Comparison of ENCODE assay signal across 23 cellular contexts in genomic region chr11:126528075-126528474, GRCh38.
DNase-seq lines count a peak whose midpoint lies in the region; ATAC-seq, FAIRE-seq and TF ChIP-seq lines count a peak whose summit lies in the region.
"Had no signal": no experiment of that assay in that cellular context is flagged by ENCODE, and none has a peak within 500 bp of the region (broad histone marks: within the 10 kb centered on the region; RNA-seq: fewer than 3 reads in every experiment).

No MANE protein-coding gene starts in this region.

- H4K8ac ChIP-seq in neuronal stem cell (ENCODE audit: low read depth, low read length) = no peak overlapping the region

- H3K79me2 ChIP-seq in HepG2 (ENCODE audit: insufficient read depth, low read length) = no peaks in the 10 kb centered on the region

- no peak overlapping the region for H3K4me3 ChIP-seq in HepG2 (replicated peaks in 1 of 3; ENCODE audit: insufficient read depth in 1 of 3, low read depth in 2 of 3, low read length in 3 of 3)
- H3K4me3 ChIP-seq in right lobe of liver = no peak overlapping the region
- no peak overlapping the region for H3K4me3 ChIP-seq in neuronal stem cell (ENCODE audit: low read length in 2 of 2)
- H3K4me3 ChIP-seq in sigmoid colon = no peak overlapping the region
- H3K4me3 ChIP-seq: BLaER1, GM12878, GM23248 had no signal

- H3K27me3 ChIP-seq in HepG2 (ENCODE audit: control insufficient read depth in 1 of 2, insufficient read depth in 2 of 2, low read length in 2 of 2) (peaks cover 0 to 29% of the 10 kb centered on the region in 2 experiments; a peak in 3 of 5 replicates), right lobe of liver (no peaks in the 10 kb centered on the region), neuronal stem cell (ENCODE audit: control insufficient read depth in 3 of 3, insufficient read depth in 3 of 3, low read depth in 1 of 3, low read length in 3 of 3) (no peaks in the 10 kb centered on the region), sigmoid colon (peaks cover 0 to 5% (median 0%) of the 10 kb centered on the region in 3 donors)
- H3K27me3 ChIP-seq: BLaER1 had no signal

- TF ChIP-seq CTCF in HepG2 (CRISPR knock-in tag; IDR thresholded peaks at IDR 0.05) (no peak), right lobe of liver (IDR thresholded peaks at IDR 0.05) (no peak), sigmoid colon (IDR thresholded peaks at IDR 0.05) (no peak)

- WGBS in HepG2 (ENCODE audit: low lambda C conversion rate) = 3% methylated on average over 5 of the region's 5 CpGs
- WGBS in right lobe of liver (ENCODE audit: insufficient coverage, low coverage, low lambda C conversion rate, missing lambda C conversion rate) = 27% methylated on average over 4 of the region's 5 CpGs
- no CpG with 5 or more reads among the region's 5 CpGs for whole genome bisulfite sequencing in neuronal stem cell (ENCODE audit: extremely low coverage in 2 of 2, insufficient read length in 2 of 2, insufficient replicate concordance in 1 of 2), 2 donors
- 66 to 70% methylated on average over 5 of the region's 5 CpGs for WGBS in sigmoid colon, 2 donors

- intact Hi-C loops in HepG2 (cut with micrococcal nuclease; ENCODE audit: unreplicated experiment) (no loop called here), right lobe of liver (cut with DNase I) (no loop called here), sigmoid colon (cut with DNase I) (no loop called here)

- no peak overlapping the region for H2BK5ac ChIP-seq in neuronal stem cell (ENCODE audit: low read length)

- H3K36me3 ChIP-seq in HepG2 (replicated peaks in 1 of 2; ENCODE audit: control insufficient read depth in 1 of 2, insufficient read depth in 2 of 2, low read length in 2 of 2) = no peaks in the 10 kb centered on the region
- no peaks in the 10 kb centered on the region for H3K36me3 ChIP-seq in right lobe of liver
- H3K36me3 ChIP-seq in neuronal stem cell (replicated peaks in 1 of 2; ENCODE audit: control insufficient read depth in 2 of 2, insufficient read depth in 2 of 2, low read length in 2 of 2) = no peaks in the 10 kb centered on the region
- H3K36me3 ChIP-seq in sigmoid colon = no peaks in the 10 kb centered on the region
- H3K36me3 ChIP-seq: BLaER1 had no signal

- no peaks in the 10 kb centered on the region for H3K79me1 ChIP-seq in neuronal stem cell (ENCODE audit: low read depth, low read length)

- TF ChIP-seq POLR2A in HepG2 (IDR thresholded peaks at IDR 0.05; ENCODE audit: insufficient read depth in 1 of 2, low read depth in 2 of 2, low read length in 2 of 2) = no peak
- no peak for TF ChIP-seq POLR2A in right lobe of liver (IDR thresholded peaks at IDR 0.05)
- TF ChIP-seq POLR2A in sigmoid colon (IDR thresholded peaks at IDR 0.05) = no peak

- H3K4me2 ChIP-seq in HepG2 (ENCODE audit: low read depth, low read length) = no peak overlapping the region
- H3K4me2 ChIP-seq in neuronal stem cell (ENCODE audit: insufficient read depth, low read length, poor library complexity, severe bottlenecking) = no peak overlapping the region
- H3K4me2 ChIP-seq: BLaER1 had no signal

- no peak overlapping the region for H4K91ac ChIP-seq in neuronal stem cell (ENCODE audit: low read depth, low read length, poor library complexity)

- H3K18ac ChIP-seq in neuronal stem cell (ENCODE audit: low read length) = peak overlapping the region; percentile 27

- ATAC-seq in HepG2 (no peak), right lobe of liver (no peak), GM21717 (IDR thresholded peaks at IDR 0.05; ENCODE audit: unreplicated experiment) (no peak), HG03039 (IDR thresholded peaks at IDR 0.05; ENCODE audit: unreplicated experiment) (no peak)
- ATAC-seq: GM12878 had no signal

- H3K9ac ChIP-seq in HepG2 (ENCODE audit: insufficient read depth, low read depth, low read length) = no peak overlapping the region
- no peak overlapping the region for H3K9ac ChIP-seq in neuronal stem cell (ENCODE audit: low read depth, low read length, poor library complexity)
- H3K9ac ChIP-seq: BLaER1, GM23248 had no signal

- no peak overlapping the region for H2BK15ac ChIP-seq in neuronal stem cell (ENCODE audit: low read length)

- CTCF ChIA-PET in HepG2 (lab: Yijun Ruan, JAX; ENCODE audit: low intra/inter-chr PET ratio, low total read pairs) = no interaction called here

- no peak overlapping the region for H2BK120ac ChIP-seq in neuronal stem cell (ENCODE audit: low read depth, low read length)

- H3K9me3 ChIP-seq in HepG2 (ENCODE audit: low read length) (no peaks in the 10 kb centered on the region), right lobe of liver (no peaks in the 10 kb centered on the region), neuronal stem cell (replicated peaks in 1 of 2; ENCODE audit: control insufficient read depth in 2 of 2, insufficient read depth in 1 of 2, low read depth in 1 of 2, low read length in 2 of 2) (no peaks in the 10 kb centered on the region), sigmoid colon (no peaks in the 10 kb centered on the region)
- H3K9me3 ChIP-seq: BLaER1 had no signal

- H3K4me1 ChIP-seq in HepG2 (ENCODE audit: insufficient read depth, low read length) (no peaks in the 10 kb centered on the region), right lobe of liver (no peaks in the 10 kb centered on the region), neuronal stem cell (ENCODE audit: control insufficient read depth in 2 of 2, insufficient read depth in 1 of 2, low read depth in 1 of 2, low read length in 2 of 2) (peaks cover 0 to 9% of the 10 kb centered on the region in 2 donors), sigmoid colon (no peaks in the 10 kb centered on the region)
- H3K4me1 ChIP-seq: BLaER1 had no signal

- H3K27ac ChIP-seq in HepG2 (ENCODE audit: extremely low read length, insufficient read depth, low read length) (no peak overlapping the region), right lobe of liver (no peak overlapping the region), neuronal stem cell (replicated peaks; ENCODE audit: low read length) (no peak overlapping the region), sigmoid colon (no peak overlapping the region)
- H3K27ac ChIP-seq: 22Rv1, BLaER1, C4-2B, GM23248 had no signal

- H2AFZ ChIP-seq in HepG2 (ENCODE audit: low read length) (no peak overlapping the region), neuronal stem cell (ENCODE audit: low read length) (no peak overlapping the region)
- H2AFZ ChIP-seq: GM23248 had no signal

- in situ Hi-C loops in HepG2 (cut with HindIII; ENCODE audit: extremely low pct_ligation_motif_present, low pct_unique_long_range_greater_than_20kb) = no loop called here

- no peak for FAIRE-seq in HepG2 (lab: Jason Lieb, UNC)
- FAIRE-seq: A204.1, D721Med, GM12878, H1 had no signal

- H4K20me1 ChIP-seq in HepG2 (ENCODE audit: insufficient read depth, low read length) = no peaks in the 10 kb centered on the region
- H4K20me1 ChIP-seq: BLaER1 had no signal

- H2BK12ac ChIP-seq in neuronal stem cell (ENCODE audit: low read length) = peak overlapping the region; percentile 50

- H3K14ac ChIP-seq in neuronal stem cell (ENCODE audit: low read length) = no peak overlapping the region

- TF ChIP-seq EP300 in HepG2 (IDR thresholded peaks at IDR 0.05; ENCODE audit: low read depth in 2 of 2, low read length in 2 of 2) (no peak), HepG2 (CRISPR knock-in tag; IDR thresholded peaks at IDR 0.05; ENCODE audit: borderline replicate concordance) (no peak), sigmoid colon (IDR thresholded peaks at IDR 0.05) (no peak)

- no TSS peak for BruUV-seq in HepG2 (replicated peaks; lab: Mats Ljungman, UMichigan)

- H3K23ac ChIP-seq in neuronal stem cell (ENCODE audit: low read depth, low read length, poor library complexity) = no peak overlapping the region

- H2AK5ac ChIP-seq in neuronal stem cell (ENCODE audit: low read depth, low read length) = peak overlapping the region; percentile 18

- no peak for TF ChIP-seq RAD21 in HepG2 (CRISPR knock-in tag; IDR thresholded peaks at IDR 0.05)

- POLR2A ChIA-PET in HepG2 (lab: Yijun Ruan, JAX) = no interaction called here

- no peak overlapping the region for H3K4ac ChIP-seq in neuronal stem cell (ENCODE audit: low read length)

- DNase-seq in HepG2 (ENCODE audit: low spot score) = no peak
- DNase-seq in right lobe of liver = no peak
- DNase-seq in neuronal stem cell (ENCODE audit: low spot score) = no peak
- DNase-seq in sigmoid colon = peak; percentile 43
- DNase-seq in medulla oblongata (ENCODE audit: extremely low spot score) = no peak
- DNase-seq: CD4-positive, CD25-positive, alpha-beta regulatory T cell; CD8-positive, alpha-beta memory T cell; DMS 273 treated with DMSO at 0.1 percent for 48 hours; DMS79; EL; GDM1; GM23248; H7; HCEC 1CT had no signal

TF ChIP-seq in HepG2, 621 proteins besides CTCF, POLR2A, EP300 and RAD21:
- no peak for TF ChIP-seq HNF4G (IDR thresholded peaks at IDR 0.05; ENCODE audit: borderline replicate concordance, low read depth, low read length)
- TF ChIP-seq HNF4G (CRISPR knock-in tag; IDR thresholded peaks at IDR 0.05; ENCODE audit: borderline replicate concordance, low read depth) = no peak
- TF ChIP-seq MAZ (IDR thresholded peaks at IDR 0.05; ENCODE audit: borderline replicate concordance, low read depth, low read length) = no peak
- no peak for TF ChIP-seq MAZ (CRISPR knock-in tag; IDR thresholded peaks at IDR 0.05; ENCODE audit: low read depth)
- no peak for TF ChIP-seq ZFP1 (CRISPR knock-in tag; IDR thresholded peaks at IDR 0.05)
- TF ChIP-seq ZNF768 (CRISPR knock-in tag; IDR thresholded peaks at IDR 0.05) = peak; percentile 23; the same call in 1 of the 2 replicates
